24 cellular contexts compared by ENCODE assay signal in genomic region chr2:231312066-231312465, GRCh38.
"Had no signal": no experiment of that assay in that cellular context is flagged by ENCODE, and none has a peak within 500 bp of the region (broad histone marks: within the 10 kb centered on the region; RNA-seq: fewer than 3 reads in every experiment).

No MANE protein-coding gene starts in this region.

- H3K36me3 ChIP-seq: ascending aorta, breast epithelium, heart right ventricle, left ventricle myocardium inferior, neutrophil, spleen, uterus had no signal

- H3K27me3 ChIP-seq: ascending aorta, breast epithelium, heart right ventricle, neutrophil, spleen, tibial nerve, uterus had no signal

- H3K4me3 ChIP-seq: ascending aorta, breast epithelium, heart right ventricle, left ventricle myocardium inferior, spleen, tibial nerve, uterus had no signal

- H3K27ac ChIP-seq: ascending aorta, breast epithelium, heart right ventricle, left ventricle myocardium inferior, neutrophil, spleen, tibial nerve, uterus had no signal

- ATAC-seq: activated naive CD8-positive, alpha-beta T cell treated with anti-CD3 and anti-CD28 coated beads, Interleukin-2, amount 50 U/mL, for 24 hours; esophagus mucosa; heart right ventricle; WTC11 had no signal

- FAIRE-seq: TTC549 had no signal

- H3K9me3 ChIP-seq: ascending aorta, breast epithelium, neutrophil, uterus had no signal

- DNase-seq: activated CD4-positive, alpha-beta memory T cell treated with anti-CD3 and anti-CD28 coated beads for 36 hours; activated CD4-positive, alpha-beta T cell treated with anti-CD3 and anti-CD28 coated beads for 4 hours; activated naive CD4-positive, alpha-beta T cell treated with anti-CD3 and anti-CD28 coated beads, Interleukin-2, amount 10 ng/mL, durations not matched to agents 7 days and 5 days; activated naive CD8-positive, alpha-beta T cell treated with anti-CD3 and anti-CD28 coated beads, Interleukin-2, amount 50 U/mL, for 24 hours; activated T-cell treated with anti-CD3 and anti-CD28 coated beads, Interleukin-2, amount 50 U/mL, for 24 hours; cerebellar nuclear complex; effector CD8-positive, alpha-beta T cell; heart right ventricle; immature natural killer cell; kidney glomerular epithelial cell; left ventricle myocardium inferior; mammary epithelial cell; spleen; stimulated activated CD4-positive, alpha-beta T cell treated with anti-CD3 and anti-CD28 coated beads, Interleukin-4, amount 100 ng/mL, for 4 hours; stimulated activated naive CD4-positive, alpha-beta T cell; SW 1271; uterus had no signal

- H3K4me1 ChIP-seq: ascending aorta, breast epithelium, heart right ventricle, left ventricle myocardium inferior, tibial nerve, uterus had no signal
